Comparison of ENCODE assay signal across 9 cellular contexts in the genomic region with DNA sequence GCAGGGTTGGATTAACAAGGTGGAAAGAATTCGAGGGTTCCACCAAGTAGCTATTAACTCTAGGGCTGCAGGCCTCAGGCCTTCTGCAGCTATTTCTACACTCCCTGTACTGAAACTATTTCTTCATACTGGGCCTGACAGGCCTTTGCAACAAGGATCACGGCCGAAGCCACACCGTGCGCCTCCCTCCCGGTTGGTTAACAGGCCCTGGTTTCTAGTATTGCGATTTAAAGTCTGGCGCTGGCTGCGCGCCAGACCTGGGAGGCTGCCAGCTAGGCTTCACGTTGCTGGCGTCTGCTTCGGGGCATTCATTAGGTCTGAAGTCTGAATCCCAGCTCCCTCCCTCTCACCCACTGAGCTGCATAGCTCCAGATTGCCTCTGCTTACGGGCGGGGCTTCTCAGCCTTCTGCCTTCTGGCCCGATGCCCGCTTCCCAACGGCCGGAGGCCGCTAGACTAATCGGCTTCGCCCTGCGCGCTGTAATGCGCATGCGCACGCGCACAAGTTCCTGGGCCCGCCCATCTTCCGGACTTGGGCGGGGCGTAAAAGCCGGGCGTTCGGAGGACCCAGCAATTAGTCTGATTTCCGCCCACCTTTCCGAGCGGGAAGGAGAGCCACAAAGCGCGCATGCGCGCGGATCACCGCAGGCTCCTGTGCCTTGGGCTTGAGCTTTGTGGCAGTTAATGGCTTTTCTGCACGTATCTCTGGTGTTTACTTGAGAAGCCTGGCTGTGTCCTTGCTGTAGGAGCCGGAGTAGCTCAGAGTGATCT. TPM values are rescaled to one million over a fixed set of nuclear protein-coding genes. Genes with fewer than 3 reads are reported as not detected.
DNase-seq lines count a peak whose midpoint lies in the region; ATAC-seq and TF ChIP-seq lines count a peak whose summit lies in the region.
"Had no signal": no experiment of that assay in that cellular context is flagged by ENCODE, and none has a peak within 500 bp of the region (broad histone marks: within the 10 kb centered on the region; RNA-seq: fewer than 3 reads in every experiment).

No MANE protein-coding gene starts in this region.

- H3K36me3 Mint-ChIP-seq in chondrocyte (ENCODE audit: low read depth): peaks cover 31% of the 10 kb centered on the region

- peak overlapping the region; percentile 85 for H3K4me3 ChIP-seq in kidney epithelial cell (ENCODE audit: low read depth, low read length)

- peak overlapping the region; percentile 95 for H3K27ac Mint-ChIP-seq in chondrocyte (ENCODE audit: unreplicated experiment)

- DNase-seq in AML-193 (lab: John Stamatoyannopoulos, UW) (peak; percentile 96 to 100), NCI-H510A (lab: John Stamatoyannopoulos, UW) (peak; percentile 92), chondrocyte (ENCODE audit: low spot score) (peak; percentile 100), kidney epithelial cell (ENCODE audit: low read depth) (peak; percentile 95)
- DNase-seq in activated CD4-positive, alpha-beta T cell treated with anti-CD3 and anti-CD28 coated beads for 24 hours (ENCODE audit: low read depth in 2 of 2): peak; percentile 81 to 88
- DNase-seq in stimulated activated CD4-positive, alpha-beta T cell treated with anti-CD3 and anti-CD28 coated beads, Interleukin-15, amount 100 ng/mL, for 24 hours: peak; percentile 95

- H3K27me3 ChIP-seq in kidney epithelial cell (ENCODE audit: control insufficient read depth, insufficient read depth, low read length): no peaks in the 10 kb centered on the region

- no peaks in the 10 kb centered on the region for H3K27me3 Mint-ChIP-seq in chondrocyte (ENCODE audit: low read depth)

- peak; percentile 60 for ATAC-seq in HG03432 (IDR thresholded peaks at IDR 0.05; ENCODE audit: unreplicated experiment)

- no peak for TF ChIP-seq CTCF in chondrocyte (IDR thresholded peaks at IDR 0.05)
- no peak for TF ChIP-seq CTCF in kidney epithelial cell (IDR thresholded peaks at IDR 0.05; ENCODE audit: insufficient read depth, low read length, poor library complexity, severe bottlenecking)

- H3K36me3 ChIP-seq in kidney epithelial cell (ENCODE audit: control insufficient read depth, insufficient read depth, low read length): no peaks in the 10 kb centered on the region

- peak; percentile 76 for TF ChIP-seq POLR2A in GM19193 (IDR thresholded peaks at IDR 0.05; ENCODE audit: extremely low read depth, insufficient read depth, insufficient read length)

- H3K4me3 Mint-ChIP-seq in chondrocyte (ENCODE audit: unreplicated experiment): peak overlapping the region; percentile 98

- no peaks in the 10 kb centered on the region for H3K9me3 Mint-ChIP-seq in chondrocyte (ENCODE audit: low read depth)

- peaks cover 50% of the 10 kb centered on the region for H3K4me1 Mint-ChIP-seq in chondrocyte (ENCODE audit: low read depth)

RNA-seq across cellular contexts. Expression of a gene that starts 1.6 kb away (rescaled TPM):
- total RNA-seq in chondrocyte (427 to 1,078 TPM (median 1,049 TPM) in 3 replicates), kidney epithelial cell (269 and 279 TPM in 2 replicates)

RNA-seq across cellular contexts. Expression of a gene that starts 16.2 kb away (rescaled TPM):
- 0.26 to 0.62 TPM (median 0.48 TPM) in 3 replicates for total RNA-seq in chondrocyte
- total RNA-seq in kidney epithelial cell: 0.82 and 2.6 TPM in 2 replicates
- total RNA-seq: activated CD8-positive, alpha-beta memory T cell treated with anti-CD3 and anti-CD28 coated beads for 36 hours had no signal

RNA-seq across cellular contexts. Expression of a gene that starts 59.7 kb away (rescaled TPM):
- total RNA-seq in chondrocyte: not detected in 3 replicates
- total RNA-seq in kidney epithelial cell: not detected in 2 replicates
- total RNA-seq: activated CD8-positive, alpha-beta memory T cell treated with anti-CD3 and anti-CD28 coated beads for 36 hours had no signal

Comparison
In these comparisons a context has a peak if more than half of its experiments do, and no peak if none do; other contexts are left out.
1. Peak in every context shown above with its lines: DNase-seq, ATAC-seq and H3K4me3 ChIP-seq.